In genomic region chr10:132740542-132741066, GRCh38 we compare ENCODE assay signal across 28 cellular contexts.
"Had no signal": no experiment of that assay in that cellular context is flagged by ENCODE, and none has a peak within 500 bp of the region (broad histone marks: within the 10 kb centered on the region; RNA-seq: fewer than 3 reads in every experiment).

No MANE protein-coding gene starts in this region.

- H3K4me1 ChIP-seq: body of pancreas, lower lobe of right lung, spleen, tibial artery had no signal

- FAIRE-seq: urothelium cell line had no signal

- H3K27me3 ChIP-seq: body of pancreas, cardiac muscle cell, esophagus squamous epithelium, gastroesophageal sphincter, spleen, tibial artery had no signal

- H3K36me3 ChIP-seq: cardiac muscle cell, neural progenitor cell had no signal

- DNase-seq: activated B cell treated with CpG ODN at 0.5 μM for 24 hours; activated CD4-positive, alpha-beta T cell treated with anti-CD3 and anti-CD28 coated beads for 36 hours; activated CD4-positive, alpha-beta T cell treated with anti-CD3 and anti-CD28 coated beads, Interleukin-2, amount 50 U/mL, for 48 hours; activated effector memory CD4-positive, alpha-beta T cell treated with anti-CD3 and anti-CD28 coated beads, Interleukin-2, amount 50 U/mL, for 16 hours; activated naive CD4-positive, alpha-beta T cell treated with anti-CD3 and anti-CD28 coated beads, Interleukin-2, amount 50 U/mL, for 16 hours; activated naive CD8-positive, alpha-beta T cell treated with anti-CD3 and anti-CD28 coated beads, Interleukin-2, amount 50 U/mL, for 24 hours; activated T-cell treated with anti-CD3 and anti-CD28 coated beads, Interleukin-2, amount 50 U/mL, for 72 hours; anterior cingulate cortex; body of pancreas; effector memory CD8-positive, alpha-beta T cell; esophagus squamous epithelium; head of caudate nucleus; islet precursor cell; lower lobe of right lung; mesendoderm; naive thymus-derived CD4-positive, alpha-beta T cell; retina; spleen; stimulated activated CD4-positive, alpha-beta T cell treated with anti-CD3 and anti-CD28 coated beads, Interleukin-4, amount 100 ng/mL, for 1 hour; stimulated activated naive CD4-positive, alpha-beta T cell; SW 1271; T-helper 17 cell; tibial artery had no signal

- ATAC-seq: activated CD4-positive, alpha-beta T cell treated with anti-CD3 and anti-CD28 coated beads for 36 hours; activated naive CD8-positive, alpha-beta T cell treated with anti-CD3 and anti-CD28 coated beads, Interleukin-2, amount 50 U/mL, for 24 hours; activated T-cell treated with anti-CD3 and anti-CD28 coated beads, Interleukin-2, amount 50 U/mL, for 72 hours; body of pancreas; effector memory CD8-positive, alpha-beta T cell; gastroesophageal sphincter; left lobe of liver; lower lobe of right lung; naive thymus-derived CD4-positive, alpha-beta T cell; T-helper 17 cell had no signal

- H3K27me3 Mint-ChIP-seq: activated B cell treated with CpG ODN at 0.5 μM for 24 hours; activated CD4-positive, alpha-beta T cell treated with anti-CD3 and anti-CD28 coated beads for 36 hours; activated naive CD8-positive, alpha-beta T cell treated with anti-CD3 and anti-CD28 coated beads, Interleukin-2, amount 50 U/mL, for 24 hours; effector memory CD8-positive, alpha-beta T cell; naive thymus-derived CD4-positive, alpha-beta T cell; T-helper 17 cell had no signal

- H3K9me3 Mint-ChIP-seq: activated B cell treated with CpG ODN at 0.5 μM for 24 hours; activated naive CD8-positive, alpha-beta T cell treated with anti-CD3 and anti-CD28 coated beads, Interleukin-2, amount 50 U/mL, for 24 hours; activated T-cell treated with anti-CD3 and anti-CD28 coated beads, Interleukin-2, amount 50 U/mL, for 72 hours; effector memory CD8-positive, alpha-beta T cell; naive thymus-derived CD4-positive, alpha-beta T cell had no signal

- H3K9me3 ChIP-seq: body of pancreas, esophagus squamous epithelium, gastroesophageal sphincter, lower lobe of right lung, spleen, tibial artery had no signal

- H3K36me3 Mint-ChIP-seq: neural progenitor cell had no signal

- H3K4me1 Mint-ChIP-seq: activated B cell treated with CpG ODN at 0.5 μM for 24 hours; activated CD4-positive, alpha-beta T cell treated with anti-CD3 and anti-CD28 coated beads for 36 hours; activated naive CD8-positive, alpha-beta T cell treated with anti-CD3 and anti-CD28 coated beads, Interleukin-2, amount 50 U/mL, for 24 hours; T-helper 17 cell had no signal

- H3K27ac ChIP-seq: body of pancreas, cardiac muscle cell, esophagus squamous epithelium, gastroesophageal sphincter, lower lobe of right lung, neural progenitor cell, spleen, tibial artery had no signal

- H3K4me3 ChIP-seq: body of pancreas, cardiac muscle cell, esophagus squamous epithelium, gastroesophageal sphincter, lower lobe of right lung, neural progenitor cell, spleen, tibial artery had no signal

- H3K27ac Mint-ChIP-seq: activated B cell treated with CpG ODN at 0.5 μM for 24 hours; activated CD4-positive, alpha-beta T cell treated with anti-CD3 and anti-CD28 coated beads for 36 hours; activated naive CD8-positive, alpha-beta T cell treated with anti-CD3 and anti-CD28 coated beads, Interleukin-2, amount 50 U/mL, for 24 hours; activated T-cell treated with anti-CD3 and anti-CD28 coated beads, Interleukin-2, amount 50 U/mL, for 72 hours; effector memory CD8-positive, alpha-beta T cell; naive thymus-derived CD4-positive, alpha-beta T cell; neural progenitor cell; T-helper 17 cell had no signal

- H3K4me3 Mint-ChIP-seq: activated B cell treated with CpG ODN at 0.5 μM for 24 hours; activated CD4-positive, alpha-beta T cell treated with anti-CD3 and anti-CD28 coated beads for 36 hours; activated naive CD8-positive, alpha-beta T cell treated with anti-CD3 and anti-CD28 coated beads, Interleukin-2, amount 50 U/mL, for 24 hours; activated T-cell treated with anti-CD3 and anti-CD28 coated beads, Interleukin-2, amount 50 U/mL, for 72 hours; effector memory CD8-positive, alpha-beta T cell; naive thymus-derived CD4-positive, alpha-beta T cell; neural progenitor cell; T-helper 17 cell had no signal
